Comparison of ENCODE assay signal across 1 cellular context in genomic region chr14:24212924-24213865, GRCh38.
TF ChIP-seq lines count a peak whose summit lies in the region.

Gene CHMP4A (minus strand): TSS chr14:24213488. CDS start chr14:24213439, 49 bp downstream.

TF ChIP-seq in SK-N-SH, 30 proteins besides CTCF, POLR2A, EP300 and RAD21 (continued from another document):
- TF ChIP-seq NRF1 (IDR thresholded peaks at IDR 0.05; ENCODE audit: low read depth, low read length) (no peak), RXRA (IDR thresholded peaks at IDR 0.05; ENCODE audit: borderline replicate concordance, low read depth) (no peak), ELF1 (IDR thresholded peaks at IDR 0.05) (peak; percentile 98), FOXM1 (IDR thresholded peaks at IDR 0.05; ENCODE audit: low read depth) (no peak), USF2 (IDR thresholded peaks at IDR 0.05; ENCODE audit: borderline replicate concordance, low read depth, low read length) (peak; percentile 91), NFIC (IDR thresholded peaks at IDR 0.05; ENCODE audit: borderline replicate concordance) (0 out of 2 replicates have a peak, but pooled peaks have one; percentile 5), EZH2phosphoT487 (IDR thresholded peaks at IDR 0.05; ENCODE audit: borderline replicate concordance, low read depth) (no peak), RFX5 (IDR thresholded peaks at IDR 0.05; ENCODE audit: low read length) (0 out of 2 replicates have a peak, but pooled peaks have one; percentile 32)
